8 cellular contexts compared by ENCODE assay signal in genomic region chr12:121888478-121889266, GRCh38. TPM values are rescaled to one million over a fixed set of nuclear protein-coding genes. Genes with fewer than 3 reads are reported as not detected.
DNase-seq lines count a peak whose midpoint lies in the region; ATAC-seq and TF ChIP-seq lines count a peak whose summit lies in the region.

TSS of gene PSMD9 (plus strand) at chr12:121888790. CDS start at chr12:121888857, 67 bp downstream.

- H3K4me1 Mint-ChIP-seq in T-helper 17 cell = peaks cover 25% of the 10 kb centered on the region

- H3K9me3 ChIP-seq in T-helper 17 cell (ENCODE audit: control insufficient read depth, low read length, poor library complexity, severe bottlenecking) (no peaks in the 10 kb centered on the region), left ventricle myocardium inferior (replicated peaks) (no peaks in the 10 kb centered on the region), prostate gland (no peaks in the 10 kb centered on the region)

- peak; percentile 75 for TF ChIP-seq POLR2A in prostate gland (IDR thresholded peaks at IDR 0.05)

- peak within 1 kb of the TSS; percentile 98 for H3K27ac Mint-ChIP-seq in T-helper 17 cell

- peak; percentile 94 for ATAC-seq in GM18498 (IDR thresholded peaks at IDR 0.05; ENCODE audit: unreplicated experiment)
- ATAC-seq in HG02938 (IDR thresholded peaks at IDR 0.05; ENCODE audit: unreplicated experiment) = peak; percentile 87
- ATAC-seq in T-helper 17 cell = peak; percentile 94

- WGBS in prostate gland = under 1% methylated on average over 41 of the region's 67 CpGs
- WGBS in urinary bladder = under 1% methylated on average over 67 of the region's 67 CpGs

- H3K4me1 ChIP-seq in left ventricle myocardium inferior = peaks cover 36% of the 10 kb centered on the region
- peaks cover 11% of the 10 kb centered on the region for H3K4me1 ChIP-seq in prostate gland (replicated peaks)
- H3K4me1 ChIP-seq in urinary bladder (ENCODE audit: insufficient read depth) = peaks cover 2% of the 10 kb centered on the region

- H3K4me3 ChIP-seq in left ventricle myocardium inferior (peak within 1 kb of the TSS; percentile 90), prostate gland (peak within 1 kb of the TSS; percentile 68 to 82), urinary bladder (ENCODE audit: low read depth, low read length) (peak within 1 kb of the TSS; percentile 62)

- peak within 1 kb of the TSS; percentile 97 for H3K27ac ChIP-seq in left ventricle myocardium inferior (replicated peaks)
- H3K27ac ChIP-seq in prostate gland = peak within 1 kb of the TSS; percentile 94 to 95
- H3K27ac ChIP-seq in urinary bladder (ENCODE audit: low read depth) = peak within 1 kb of the TSS; percentile 94

- no peaks in the 10 kb centered on the region for H3K27me3 ChIP-seq in left ventricle myocardium inferior (ENCODE audit: low read depth)
- no peaks in the 10 kb centered on the region for H3K27me3 ChIP-seq in prostate gland (replicated peaks; ENCODE audit: insufficient read depth)

- DNase-seq in NCI-H1694 treated with DMSO at 0.1 percent for 48 hours (lab: John Stamatoyannopoulos, UW) (peak; percentile 90), T-helper 17 cell (peak; percentile 96 to 98 (median 97)), amygdala (lab: John Stamatoyannopoulos, UW) (peak; percentile 76 to 98 (median 94)), left ventricle myocardium inferior (peak; percentile 98), prostate gland (ENCODE audit: low spot score) (peak; percentile 95)

- intact Hi-C loops in left ventricle myocardium inferior (cut with micrococcal nuclease) = no loop called here
- intact Hi-C loops in prostate gland (cut with DNase I) = loop anchor here (2.0 to 5.0 kb wide), 3 partner anchors 76 to 191 kb away; no protein-coding TSS in a partner anchor

- H3K27me3 Mint-ChIP-seq in T-helper 17 cell = no peaks in the 10 kb centered on the region

- TF ChIP-seq CTCF in left ventricle myocardium inferior (IDR thresholded peaks at IDR 0.05; ENCODE audit: borderline replicate concordance) = peak; percentile 72
- TF ChIP-seq CTCF in prostate gland (IDR thresholded peaks at IDR 0.05) = peak; percentile 43 to 78 (median 59)

- peak within 1 kb of the TSS; percentile 99 for H3K4me3 Mint-ChIP-seq in T-helper 17 cell

- no peaks in the 10 kb centered on the region for H3K36me3 Mint-ChIP-seq in T-helper 17 cell (ENCODE audit: low read depth)

- H3K36me3 ChIP-seq in left ventricle myocardium inferior (peaks cover 4% of the 10 kb centered on the region), prostate gland (no peaks in the 10 kb centered on the region), urinary bladder (ENCODE audit: insufficient read depth) (no peaks in the 10 kb centered on the region)

RNA-seq across cellular contexts. Expression of gene PSMD9, which starts in this region (rescaled TPM):
- 10 to 100 TPM; 40.5 to 51.3 TPM for total RNA-seq in T-helper 17 cell
- 28.1 TPM for total RNA-seq in left ventricle myocardium inferior
- 10 to 100 TPM; 68.2 to 73.3 TPM for total RNA-seq in prostate gland
- total RNA-seq in urinary bladder = 28.3 TPM
- polyA plus RNA-seq in urinary bladder = 115 TPM

Comparison
In these comparisons a context has a peak if more than half of its experiments do, and no peak if none do; other contexts are left out.
1. Peak in every context shown above with its lines: DNase-seq, ATAC-seq, H3K4me3 ChIP-seq and H3K27ac ChIP-seq.